ENCODE assay signal across 8 cellular contexts in genomic region chr2:85750509-85751299, GRCh38. TPM values are rescaled to one million over a fixed set of nuclear protein-coding genes. Genes with fewer than 3 reads are reported as not detected.
DNase-seq lines count a peak whose midpoint lies in the region; ATAC-seq and TF ChIP-seq lines count a peak whose summit lies in the region.

No MANE protein-coding gene starts in this region.

- peak; percentile 66 for TF ChIP-seq CTCF in LNCAP (IDR thresholded peaks at IDR 0.05)
- TF ChIP-seq CTCF in brain (conservative IDR thresholded peaks at IDR 0.05): peak; percentile 71 to 83
- peak; percentile 48 to 88 (median 74) for TF ChIP-seq CTCF in spleen (IDR thresholded peaks at IDR 0.05 in 8 of 11, conservative IDR thresholded peaks at IDR 0.05 in 3 of 11)

- H3K36me3 ChIP-seq in spleen: no peaks in the 10 kb centered on the region

- peak overlapping the region in 2 of 5 experiments; percentile 5 to 74 for H3K27ac Mint-ChIP-seq in brain

- no peak overlapping the region for H3K4me3 ChIP-seq in spleen

- H3K9me3 ChIP-seq in spleen: peaks cover 0 to 6% (median 0%) of the 10 kb centered on the region in 8 donors

- peak overlapping the region in 2 of 5 experiments; percentile 35 to 60 for H3K4me3 Mint-ChIP-seq in brain

- peaks cover 19 to 93% (median 61%) of the 10 kb centered on the region in 6 donors for H3K4me1 ChIP-seq in spleen

- ATAC-seq in HG02852 (IDR thresholded peaks at IDR 0.05; ENCODE audit: unreplicated experiment): no peak
- no peak for ATAC-seq in GM21447 (IDR thresholded peaks at IDR 0.05; ENCODE audit: unreplicated experiment)

- peaks cover 0 to 77% (median 31%) of the 10 kb centered on the region in 7 donors for H3K27me3 ChIP-seq in spleen (replicated peaks in 1 of 7)

- peaks cover 31% of the 10 kb centered on the region for H3K27me3 Mint-ChIP-seq in brain

- TF ChIP-seq POLR2A in spleen (IDR thresholded peaks at IDR 0.05): no peak

- intact Hi-C loops in spleen (cut with DNase I; ENCODE audit: low total_unique reads): no loop called here

- peaks cover 0 to 5% (median 0%) of the 10 kb centered on the region in 5 experiments for H3K9me3 Mint-ChIP-seq in brain

- DNase-seq in DMS53 treated with DMSO at 0.1 percent for 48 hours (lab: John Stamatoyannopoulos, UW; ENCODE audit: unreplicated experiment) (peak; percentile 70), T-helper 9 cell (peak; percentile 27), iPS-NIHi11 (ENCODE audit: low spot score) (peak; percentile 75), spleen (peak; percentile 86)

- 6 to 51% (median 46%) methylated on average over 5 to 10 of the region's 10 CpGs for WGBS in spleen, 5 donors

- peaks cover 51% of the 10 kb centered on the region for H3K4me1 Mint-ChIP-seq in brain

- peak overlapping the region in 1 of 8 donors; percentile 21 for H3K27ac ChIP-seq in spleen

- H3K36me3 Mint-ChIP-seq in brain: no peaks in the 10 kb centered on the region

RNA-seq across cellular contexts. Expression of gene ATOH8, which starts 3.1 kb away (rescaled TPM):
- polyA plus RNA-seq in brain (ENCODE audit: insufficient read depth, low read depth, low replicate concordance) (15.8 TPM), spleen (10 to 100 TPM in 1 of 3 donors, 1 to 10 TPM in 2; 7.2 to 17.6 (median 9.4) TPM)
- total RNA-seq in spleen: 10 to 100 TPM in 6 of 7 donors, 1 to 10 TPM in 1; 6.4 to 53.0 (median 18.6) TPM

RNA-seq across cellular contexts. Expression of gene GNLY, which starts 56.5 kb away (rescaled TPM):
- 4.5 TPM for polyA plus RNA-seq in brain (ENCODE audit: insufficient read depth, low read depth, low replicate concordance)
- 10 to 100 TPM; 17.4 to 87.8 (median 42.6) TPM for total RNA-seq in spleen
- polyA plus RNA-seq in spleen: 10 to 100 TPM; 13.1 to 38.9 (median 31.5) TPM

Comparison
In these comparisons a context has a peak if more than half of its experiments do, and no peak if none do; other contexts are left out.
1. DNase-seq: peak in every context shown above with its lines; median percentile 86 in spleen; 75 in iPS-NIHi11; 70 in DMS53 treated with DMSO at 0.1 percent for 48 hours; 27 in T-helper 9 cell.